In genomic region chr6:45118684-45119230, GRCh38 we compare ENCODE assay signal across 25 cellular contexts.
DNase-seq lines count a peak whose midpoint lies in the region; ATAC-seq, FAIRE-seq and TF ChIP-seq lines count a peak whose summit lies in the region.
"Had no signal": no experiment of that assay in that cellular context is flagged by ENCODE, and none has a peak within 500 bp of the region (broad histone marks: within the 10 kb centered on the region; RNA-seq: fewer than 3 reads in every experiment).

No MANE protein-coding gene starts in this region.

- intact Hi-C loops in HepG2 (cut with micrococcal nuclease; ENCODE audit: unreplicated experiment) (no loop called here), right lobe of liver (cut with DNase I) (no loop called here), heart right ventricle (cut with DNase I) (no loop called here), left lung (cut with DNase I) (no loop called here)

- in situ Hi-C loops in HepG2 (cut with HindIII; ENCODE audit: extremely low pct_ligation_motif_present, low pct_unique_long_range_greater_than_20kb), result no loop called here

- H3K4me2 ChIP-seq in HepG2 (ENCODE audit: low read depth, low read length) (no peak overlapping the region), SK-N-SH (no peak overlapping the region)
- H3K4me2 ChIP-seq: GM23338 had no signal

- H3K36me3 ChIP-seq in HepG2 (replicated peaks in 1 of 2; ENCODE audit: control insufficient read depth in 1 of 2, insufficient read depth in 2 of 2, low read length in 2 of 2) (no peaks in the 10 kb centered on the region), right lobe of liver (no peaks in the 10 kb centered on the region), heart right ventricle (no peaks in the 10 kb centered on the region), SK-N-SH (replicated peaks in 1 of 2; ENCODE audit: control insufficient read depth in 1 of 2, insufficient read depth in 2 of 2, low read length in 1 of 2) (no peaks in the 10 kb centered on the region), left lung (no peaks in the 10 kb centered on the region)
- H3K36me3 ChIP-seq: HAP-1 had no signal

- TF ChIP-seq CTCF in HepG2 (CRISPR knock-in tag; IDR thresholded peaks at IDR 0.05), result no peak
- TF ChIP-seq CTCF in right lobe of liver (IDR thresholded peaks at IDR 0.05), result no peak
- TF ChIP-seq CTCF in heart right ventricle (IDR thresholded peaks at IDR 0.05), result no peak
- TF ChIP-seq CTCF in SK-N-SH (IDR thresholded peaks at IDR 0.05), result no peak
- no peak for TF ChIP-seq CTCF in left lung (IDR thresholded peaks at IDR 0.05)

- peaks cover 12% of the 10 kb centered on the region for H3F3A ChIP-seq in SK-N-SH (replicated peaks; ENCODE audit: insufficient read depth)

- 100% methylated on average over 2 of the region's 2 CpGs for WGBS in HepG2 (ENCODE audit: low lambda C conversion rate)
- 84% methylated on average over 2 of the region's 2 CpGs for WGBS in right lobe of liver (ENCODE audit: insufficient coverage, low coverage, low lambda C conversion rate, missing lambda C conversion rate)
- 39 to 54% methylated on average over 2 of the region's 2 CpGs for WGBS in heart right ventricle, 2 donors
- 85% methylated on average over 2 of the region's 2 CpGs for WGBS in SK-N-SH (ENCODE audit: low lambda C conversion rate)

- no peak for TF ChIP-seq POLR2A in HepG2 (IDR thresholded peaks at IDR 0.05; ENCODE audit: insufficient read depth in 1 of 2, low read depth in 2 of 2, low read length in 2 of 2)
- no peak for TF ChIP-seq POLR2A in right lobe of liver (IDR thresholded peaks at IDR 0.05)

- no peak overlapping the region for H3K4me3 ChIP-seq in HepG2 (replicated peaks in 1 of 3; ENCODE audit: insufficient read depth in 1 of 3, low read depth in 2 of 3, low read length in 3 of 3)
- H3K4me3 ChIP-seq in right lobe of liver, result no peak overlapping the region
- no peak overlapping the region for H3K4me3 ChIP-seq in heart right ventricle
- no peak overlapping the region for H3K4me3 ChIP-seq in SK-N-SH (ENCODE audit: low read depth in 2 of 2, low read length in 1 of 2)
- no peak overlapping the region for H3K4me3 ChIP-seq in left lung
- H3K4me3 ChIP-seq: GM23338, HAP-1 had no signal

- H3K79me2 ChIP-seq in HepG2 (ENCODE audit: insufficient read depth, low read length) (no peaks in the 10 kb centered on the region), SK-N-SH (ENCODE audit: insufficient read depth) (no peaks in the 10 kb centered on the region)

- ATAC-seq in HepG2, result no peak
- no peak for ATAC-seq in right lobe of liver
- ATAC-seq in heart right ventricle, result peak in 7 of 8 donors; percentile 17 to 98 (median 95)
- no peak for ATAC-seq in left lung
- ATAC-seq in HG03460 (IDR thresholded peaks at IDR 0.05; ENCODE audit: unreplicated experiment), result no peak
- ATAC-seq: GM23338, Panc1 had no signal

- TF ChIP-seq RAD21 in HepG2 (CRISPR knock-in tag; IDR thresholded peaks at IDR 0.05) (no peak), SK-N-SH (IDR thresholded peaks at IDR 0.05; ENCODE audit: low read length) (no peak)

- FAIRE-seq in HepG2 (lab: Jason Lieb, UNC), result no peak
- FAIRE-seq: GM12891 had no signal

- no peaks in the 10 kb centered on the region for H3K9me3 ChIP-seq in HepG2 (ENCODE audit: low read length)
- no peaks in the 10 kb centered on the region for H3K9me3 ChIP-seq in right lobe of liver
- no peaks in the 10 kb centered on the region for H3K9me3 ChIP-seq in heart right ventricle
- no peaks in the 10 kb centered on the region for H3K9me3 ChIP-seq in SK-N-SH
- no peaks in the 10 kb centered on the region for H3K9me3 ChIP-seq in left lung
- H3K9me3 ChIP-seq: HAP-1 had no signal

- TF ChIP-seq EP300 in HepG2 (IDR thresholded peaks at IDR 0.05; ENCODE audit: low read depth in 2 of 2, low read length in 2 of 2) (no peak), HepG2 (CRISPR knock-in tag; IDR thresholded peaks at IDR 0.05; ENCODE audit: borderline replicate concordance) (no peak), SK-N-SH (IDR thresholded peaks at IDR 0.05; ENCODE audit: borderline replicate concordance in 1 of 2, low read depth in 1 of 2, low read length in 1 of 2) (no peak)

- H2AFZ ChIP-seq in HepG2 (ENCODE audit: low read length) (no peak overlapping the region), SK-N-SH (ENCODE audit: low read depth) (no peak overlapping the region)
- H2AFZ ChIP-seq: GM23338 had no signal

- H3K4me1 ChIP-seq in HepG2 (ENCODE audit: insufficient read depth, low read length) (peaks cover 13% of the 10 kb centered on the region), right lobe of liver (no peaks in the 10 kb centered on the region), heart right ventricle (peaks cover 0 to 12% (median 7%) of the 10 kb centered on the region in 9 donors), SK-N-SH (ENCODE audit: control insufficient read depth in 1 of 2, insufficient read depth in 2 of 2, low read depth in 1 of 2, low read length in 1 of 2) (no peaks in the 10 kb centered on the region; a peak in 1 of 4 replicates), left lung (no peaks in the 10 kb centered on the region)
- H3K4me1 ChIP-seq: HAP-1 had no signal

- no peak for DNase-seq in HepG2 (ENCODE audit: low spot score)
- DNase-seq in right lobe of liver, result no peak
- no peak for DNase-seq in heart right ventricle
- peak; percentile 12 for DNase-seq in myocyte (ENCODE audit: low read depth)
- no peak for DNase-seq in SK-N-SH
- no peak for DNase-seq in SW480 (ENCODE audit: low spot score)
- DNase-seq in left lung, result no peak
- DNase-seq: Calu3, DMS79 treated with DMSO at 0.1 percent for 48 hours, GF-D8, HFFc6, KBM-7, MM.1S, NCI-H1417, NCI-H1694, NCI-H2029 treated with DMSO at 0.1 percent for 48 hours, NCI-H446 treated with DMSO at 0.1 percent for 48 hours, NCI-H526, SIG-M5 had no signal

- no peaks in the 10 kb centered on the region for H3K9me2 ChIP-seq in SK-N-SH

- H3K27me3 ChIP-seq in HepG2 (ENCODE audit: control insufficient read depth in 1 of 2, insufficient read depth in 2 of 2, low read length in 2 of 2) (no peaks in the 10 kb centered on the region), right lobe of liver (no peaks in the 10 kb centered on the region), heart right ventricle (no peaks in the 10 kb centered on the region), SK-N-SH (ENCODE audit: insufficient read depth) (no peaks in the 10 kb centered on the region), left lung (no peaks in the 10 kb centered on the region)

- no TSS peak for BruUV-seq in HepG2 (replicated peaks; lab: Mats Ljungman, UMichigan)

- H3K27ac ChIP-seq in HepG2 (ENCODE audit: extremely low read length, insufficient read depth, low read length) (no peak overlapping the region), right lobe of liver (no peak overlapping the region), heart right ventricle (peak overlapping the region in 7 of 10 donors; percentile 0 to 63 (median 45)), SK-N-SH (ENCODE audit: low read depth in 2 of 2, low read length in 1 of 2) (no peak overlapping the region), left lung (no peak overlapping the region)
- H3K27ac ChIP-seq: RWPE1 had no signal

- POLR2A ChIA-PET in HepG2 (lab: Yijun Ruan, JAX), result no interaction called here
- POLR2A ChIA-PET in SK-N-SH (lab: Yijun Ruan, JAX), result no interaction called here

- CTCF ChIA-PET in HepG2 (lab: Yijun Ruan, JAX; ENCODE audit: low intra/inter-chr PET ratio, low total read pairs), result no interaction called here
- CTCF ChIA-PET in SK-N-SH (lab: Yijun Ruan, JAX), result no interaction called here

- H4K20me1 ChIP-seq in HepG2 (ENCODE audit: insufficient read depth, low read length) (no peaks in the 10 kb centered on the region), SK-N-SH (ENCODE audit: insufficient read depth) (no peaks in the 10 kb centered on the region)

- no peak overlapping the region for H3K9ac ChIP-seq in HepG2 (ENCODE audit: insufficient read depth, low read depth, low read length)
- no peak overlapping the region for H3K9ac ChIP-seq in SK-N-SH

TF ChIP-seq in HepG2, 621 proteins besides CTCF, POLR2A, EP300 and RAD21:
- TF ChIP-seq RFXANK (CRISPR knock-in tag; IDR thresholded peaks at IDR 0.05) (no peak), ZNF143 (CRISPR knock-in tag; IDR thresholded peaks at IDR 0.05) (no peak), MAFF (IDR thresholded peaks at IDR 0.05; ENCODE audit: low read depth, low read length) (0 out of 2 replicates have a peak, but pooled peaks have one; percentile 38), ZNF274 (CRISPR knock-in tag; IDR thresholded peaks at IDR 0.05) (no peak), MAFK (conservative IDR thresholded peaks at IDR 0.05 in 1 of 2, IDR thresholded peaks at IDR 0.05 in 1 of 2; ENCODE audit: low read length in 2 of 2) (peak in 1 of 2 experiments; percentile 51; a peak in 2 of 4 replicates)
- TF ChIP-seq, protein P1, sequence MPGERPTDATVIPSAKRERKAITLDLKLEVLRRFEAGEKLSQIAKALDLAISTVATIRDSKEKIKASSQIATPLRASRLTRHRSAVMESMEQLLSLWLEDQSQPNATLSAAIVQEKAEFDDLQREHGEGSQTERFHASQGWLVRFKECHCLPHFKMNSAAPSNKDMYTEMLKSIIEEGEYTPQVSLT (CRISPR knock-in tag; IDR thresholded peaks at IDR 0.05; ENCODE audit: borderline replicate concordance, low read depth), result no peak
TF ChIP-seq in HepG2: peak in this region for 2.

TF ChIP-seq in SK-N-SH, 30 proteins besides CTCF, POLR2A, EP300 and RAD21 (continues in another document):
- TF ChIP-seq SIN3A (IDR thresholded peaks at IDR 0.05; ENCODE audit: borderline replicate concordance, low read depth, low read length) (no peak), RXRA (IDR thresholded peaks at IDR 0.05; ENCODE audit: borderline replicate concordance, low read depth) (no peak), POLR2AphosphoS5 (IDR thresholded peaks at IDR 0.05; ENCODE audit: low read depth, low read length) (no peak), MEF2A (IDR thresholded peaks at IDR 0.05; ENCODE audit: borderline replicate concordance, low read depth) (no peak)
- TF ChIP-seq, protein P2, sequence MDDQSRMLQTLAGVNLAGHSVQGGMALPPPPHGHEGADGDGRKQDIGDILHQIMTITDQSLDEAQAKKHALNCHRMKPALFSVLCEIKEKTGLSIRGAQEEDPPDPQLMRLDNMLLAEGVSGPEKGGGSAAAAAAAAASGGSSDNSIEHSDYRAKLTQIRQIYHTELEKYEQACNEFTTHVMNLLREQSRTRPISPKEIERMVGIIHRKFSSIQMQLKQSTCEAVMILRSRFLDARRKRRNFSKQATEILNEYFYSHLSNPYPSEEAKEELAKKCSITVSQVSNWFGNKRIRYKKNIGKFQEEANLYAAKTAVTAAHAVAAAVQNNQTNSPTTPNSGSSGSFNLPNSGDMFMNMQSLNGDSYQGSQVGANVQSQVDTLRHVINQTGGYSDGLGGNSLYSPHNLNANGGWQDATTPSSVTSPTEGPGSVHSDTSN (IDR thresholded peaks at IDR 0.05), result no peak
- TF ChIP-seq, protein P3, sequence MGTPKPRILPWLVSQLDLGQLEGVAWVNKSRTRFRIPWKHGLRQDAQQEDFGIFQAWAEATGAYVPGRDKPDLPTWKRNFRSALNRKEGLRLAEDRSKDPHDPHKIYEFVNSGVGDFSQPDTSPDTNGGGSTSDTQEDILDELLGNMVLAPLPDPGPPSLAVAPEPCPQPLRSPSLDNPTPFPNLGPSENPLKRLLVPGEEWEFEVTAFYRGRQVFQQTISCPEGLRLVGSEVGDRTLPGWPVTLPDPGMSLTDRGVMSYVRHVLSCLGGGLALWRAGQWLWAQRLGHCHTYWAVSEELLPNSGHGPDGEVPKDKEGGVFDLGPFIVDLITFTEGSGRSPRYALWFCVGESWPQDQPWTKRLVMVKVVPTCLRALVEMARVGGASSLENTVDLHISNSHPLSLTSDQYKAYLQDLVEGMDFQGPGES (IDR thresholded peaks at IDR 0.05; ENCODE audit: low read depth, low read length), result no peak

Comparison
In these comparisons a context has a peak if more than half of its experiments do, and no peak if none do; other contexts are left out.
1. ATAC-seq: peak in heart right ventricle (7 of 8); none in HepG2 (single experiment), right lobe of liver (0 of 4), left lung (single experiment) and HG03460 (single experiment).
2. H3K27ac ChIP-seq: peak in heart right ventricle (7 of 10); none in HepG2 (single experiment), right lobe of liver (0 of 3), SK-N-SH (0 of 2) and left lung (0 of 2).